In genomic region chr5:149220750-149221149, GRCh38 we compare ENCODE assay signal across 1 cellular context.
TF ChIP-seq lines count a peak whose summit lies in the region.

No MANE protein-coding gene starts in this region.

TF ChIP-seq in HepG2, 621 proteins besides CTCF, POLR2A, EP300 and RAD21 (continues in another document):
- TF ChIP-seq NCOA5 (CRISPR knock-in tag; IDR thresholded peaks at IDR 0.05) (no peak), SAP130 (CRISPR knock-in tag; IDR thresholded peaks at IDR 0.05; ENCODE audit: low read depth) (0 out of 2 replicates have a peak, but pooled peaks have one; percentile 23), SOX5 (CRISPR knock-in tag; IDR thresholded peaks at IDR 0.05; ENCODE audit: borderline replicate concordance) (peak; percentile 47; the same call in 1 of the 2 replicates), TFAP4 (IDR thresholded peaks at IDR 0.05; ENCODE audit: borderline replicate concordance, low read depth) (no peak), SOX13 (IDR thresholded peaks at IDR 0.05) (no peak), SOX13 (CRISPR knock-in tag; conservative IDR thresholded peaks at IDR 0.05 in 1 of 2, IDR thresholded peaks at IDR 0.05 in 1 of 2) (0 out of 4 replicates have a peak, but pooled peaks of 1 of the 2 experiments have one; percentile 38), ZKSCAN8 (CRISPR knock-in tag; IDR thresholded peaks at IDR 0.05; ENCODE audit: borderline replicate concordance) (0 out of 2 replicates have a peak, but pooled peaks have one; percentile 32), MAFK (conservative IDR thresholded peaks at IDR 0.05 in 1 of 2, IDR thresholded peaks at IDR 0.05 in 1 of 2; ENCODE audit: low read length in 2 of 2) (no peak), SRSF9 (IDR thresholded peaks at IDR 0.05; ENCODE audit: borderline replicate concordance, insufficient read depth, low read depth, low read length, poor library complexity, severe bottlenecking) (no peak), MBD4 (IDR thresholded peaks at IDR 0.05; ENCODE audit: borderline replicate concordance, low read length) (no peak), HMG20B (CRISPR knock-in tag; conservative IDR thresholded peaks at IDR 0.05) (no peak), MIER2 (CRISPR knock-in tag; IDR thresholded peaks at IDR 0.05) (no peak), ZNF660 (CRISPR knock-in tag; IDR thresholded peaks at IDR 0.05; ENCODE audit: borderline replicate concordance, low read depth) (no peak), TEAD3 (CRISPR knock-in tag; optimal IDR thresholded peaks at IDR 0.05; ENCODE audit: borderline replicate concordance) (peak; percentile 10), PRDM4 (CRISPR knock-in tag; IDR thresholded peaks at IDR 0.05; ENCODE audit: borderline replicate concordance) (no peak), ZBTB20 (CRISPR knock-in tag; IDR thresholded peaks at IDR 0.05; ENCODE audit: borderline replicate concordance, low read depth) (no peak), ZNF720 (CRISPR knock-in tag; IDR thresholded peaks at IDR 0.05) (no peak), ARID5B (CRISPR knock-in tag; IDR thresholded peaks at IDR 0.05) (peak; percentile 29; the same call in 1 of the 2 replicates), NFYB (CRISPR knock-in tag; IDR thresholded peaks at IDR 0.05) (no peak), SMC3 (IDR thresholded peaks at IDR 0.05; ENCODE audit: low read length) (no peak), FOXA1 (IDR thresholded peaks at IDR 0.05) (no peak), FOXA1 (CRISPR knock-in tag; IDR thresholded peaks at IDR 0.05) (0 out of 2 replicates have a peak, but pooled peaks have one; percentile 40), AGO1 (IDR thresholded peaks at IDR 0.05; ENCODE audit: low read depth, low read length, poor library complexity, severe bottlenecking) (no peak), FLYWCH1 (CRISPR knock-in tag; IDR thresholded peaks at IDR 0.05) (no peak), ISL2 (CRISPR knock-in tag; IDR thresholded peaks at IDR 0.05) (no peak), MED1 (CRISPR knock-in tag; IDR thresholded peaks at IDR 0.05) (no peak), MTF2 (CRISPR knock-in tag; IDR thresholded peaks at IDR 0.05; ENCODE audit: borderline replicate concordance) (no peak), POLR2AphosphoS2 (IDR thresholded peaks at IDR 0.05; ENCODE audit: low read depth, low read length) (no peak), ZNF768 (CRISPR knock-in tag; IDR thresholded peaks at IDR 0.05) (no peak), ZNF350 (CRISPR knock-in tag; IDR thresholded peaks at IDR 0.05; ENCODE audit: borderline replicate concordance, low read depth) (no peak), KLF12 (CRISPR knock-in tag; IDR thresholded peaks at IDR 0.05; ENCODE audit: borderline replicate concordance) (no peak), ZBTB34 (CRISPR knock-in tag; IDR thresholded peaks at IDR 0.05) (peak; percentile 50; the same call in 1 of the 2 replicates), SRSF4 (IDR thresholded peaks at IDR 0.05; ENCODE audit: low read depth, low read length, poor library complexity, severe bottlenecking) (no peak)
- TF ChIP-seq, protein P1, sequence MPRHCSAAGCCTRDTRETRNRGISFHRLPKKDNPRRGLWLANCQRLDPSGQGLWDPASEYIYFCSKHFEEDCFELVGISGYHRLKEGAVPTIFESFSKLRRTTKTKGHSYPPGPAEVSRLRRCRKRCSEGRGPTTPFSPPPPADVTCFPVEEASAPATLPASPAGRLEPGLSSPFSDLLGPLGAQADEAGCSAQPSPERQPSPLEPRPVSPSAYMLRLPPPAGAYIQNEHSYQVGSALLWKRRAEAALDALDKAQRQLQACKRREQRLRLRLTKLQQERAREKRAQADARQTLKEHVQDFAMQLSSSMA (CRISPR knock-in tag; IDR thresholded peaks at IDR 0.05), result no peak
- TF ChIP-seq, protein P2, sequence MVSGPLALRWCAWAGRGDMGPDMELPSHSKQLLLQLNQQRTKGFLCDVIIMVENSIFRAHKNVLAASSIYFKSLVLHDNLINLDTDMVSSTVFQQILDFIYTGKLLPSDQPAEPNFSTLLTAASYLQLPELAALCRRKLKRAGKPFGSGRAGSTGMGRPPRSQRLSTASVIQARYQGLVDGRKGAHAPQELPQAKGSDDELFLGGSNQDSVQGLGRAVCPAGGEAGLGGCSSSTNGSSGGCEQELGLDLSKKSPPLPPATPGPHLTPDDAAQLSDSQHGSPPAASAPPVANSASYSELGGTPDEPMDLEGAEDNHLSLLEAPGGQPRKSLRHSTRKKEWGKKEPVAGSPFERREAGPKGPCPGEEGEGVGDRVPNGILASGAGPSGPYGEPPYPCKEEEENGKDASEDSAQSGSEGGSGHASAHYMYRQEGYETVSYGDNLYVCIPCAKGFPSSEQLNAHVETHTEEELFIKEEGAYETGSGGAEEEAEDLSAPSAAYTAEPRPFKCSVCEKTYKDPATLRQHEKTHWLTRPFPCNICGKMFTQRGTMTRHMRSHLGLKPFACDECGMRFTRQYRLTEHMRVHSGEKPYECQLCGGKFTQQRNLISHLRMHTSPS (CRISPR knock-in tag; IDR thresholded peaks at IDR 0.05; ENCODE audit: low read depth), result no peak
- TF ChIP-seq, protein P3, sequence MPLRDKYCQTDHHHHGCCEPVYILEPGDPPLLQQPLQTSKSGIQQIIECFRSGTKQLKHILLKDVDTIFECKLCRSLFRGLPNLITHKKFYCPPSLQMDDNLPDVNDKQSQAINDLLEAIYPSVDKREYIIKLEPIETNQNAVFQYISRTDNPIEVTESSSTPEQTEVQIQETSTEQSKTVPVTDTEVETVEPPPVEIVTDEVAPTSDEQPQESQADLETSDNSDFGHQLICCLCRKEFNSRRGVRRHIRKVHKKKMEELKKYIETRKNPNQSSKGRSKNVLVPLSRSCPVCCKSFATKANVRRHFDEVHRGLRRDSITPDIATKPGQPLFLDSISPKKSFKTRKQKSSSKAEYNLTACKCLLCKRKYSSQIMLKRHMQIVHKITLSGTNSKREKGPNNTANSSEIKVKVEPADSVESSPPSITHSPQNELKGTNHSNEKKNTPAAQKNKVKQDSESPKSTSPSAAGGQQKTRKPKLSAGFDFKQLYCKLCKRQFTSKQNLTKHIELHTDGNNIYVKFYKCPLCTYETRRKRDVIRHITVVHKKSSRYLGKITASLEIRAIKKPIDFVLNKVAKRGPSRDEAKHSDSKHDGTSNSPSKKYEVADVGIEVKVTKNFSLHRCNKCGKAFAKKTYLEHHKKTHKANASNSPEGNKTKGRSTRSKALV (CRISPR knock-in tag; IDR thresholded peaks at IDR 0.05), result no peak
- TF ChIP-seq, protein P4, sequence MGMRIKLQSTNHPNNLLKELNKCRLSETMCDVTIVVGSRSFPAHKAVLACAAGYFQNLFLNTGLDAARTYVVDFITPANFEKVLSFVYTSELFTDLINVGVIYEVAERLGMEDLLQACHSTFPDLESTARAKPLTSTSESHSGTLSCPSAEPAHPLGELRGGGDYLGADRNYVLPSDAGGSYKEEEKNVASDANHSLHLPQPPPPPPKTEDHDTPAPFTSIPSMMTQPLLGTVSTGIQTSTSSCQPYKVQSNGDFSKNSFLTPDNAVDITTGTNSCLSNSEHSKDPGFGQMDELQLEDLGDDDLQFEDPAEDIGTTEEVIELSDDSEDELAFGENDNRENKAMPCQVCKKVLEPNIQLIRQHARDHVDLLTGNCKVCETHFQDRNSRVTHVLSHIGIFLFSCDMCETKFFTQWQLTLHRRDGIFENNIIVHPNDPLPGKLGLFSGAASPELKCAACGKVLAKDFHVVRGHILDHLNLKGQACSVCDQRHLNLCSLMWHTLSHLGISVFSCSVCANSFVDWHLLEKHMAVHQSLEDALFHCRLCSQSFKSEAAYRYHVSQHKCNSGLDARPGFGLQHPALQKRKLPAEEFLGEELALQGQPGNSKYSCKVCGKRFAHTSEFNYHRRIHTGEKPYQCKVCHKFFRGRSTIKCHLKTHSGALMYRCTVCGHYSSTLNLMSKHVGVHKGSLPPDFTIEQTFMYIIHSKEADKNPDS (CRISPR knock-in tag; IDR thresholded peaks at IDR 0.05), result no peak
- TF ChIP-seq, protein P5, sequence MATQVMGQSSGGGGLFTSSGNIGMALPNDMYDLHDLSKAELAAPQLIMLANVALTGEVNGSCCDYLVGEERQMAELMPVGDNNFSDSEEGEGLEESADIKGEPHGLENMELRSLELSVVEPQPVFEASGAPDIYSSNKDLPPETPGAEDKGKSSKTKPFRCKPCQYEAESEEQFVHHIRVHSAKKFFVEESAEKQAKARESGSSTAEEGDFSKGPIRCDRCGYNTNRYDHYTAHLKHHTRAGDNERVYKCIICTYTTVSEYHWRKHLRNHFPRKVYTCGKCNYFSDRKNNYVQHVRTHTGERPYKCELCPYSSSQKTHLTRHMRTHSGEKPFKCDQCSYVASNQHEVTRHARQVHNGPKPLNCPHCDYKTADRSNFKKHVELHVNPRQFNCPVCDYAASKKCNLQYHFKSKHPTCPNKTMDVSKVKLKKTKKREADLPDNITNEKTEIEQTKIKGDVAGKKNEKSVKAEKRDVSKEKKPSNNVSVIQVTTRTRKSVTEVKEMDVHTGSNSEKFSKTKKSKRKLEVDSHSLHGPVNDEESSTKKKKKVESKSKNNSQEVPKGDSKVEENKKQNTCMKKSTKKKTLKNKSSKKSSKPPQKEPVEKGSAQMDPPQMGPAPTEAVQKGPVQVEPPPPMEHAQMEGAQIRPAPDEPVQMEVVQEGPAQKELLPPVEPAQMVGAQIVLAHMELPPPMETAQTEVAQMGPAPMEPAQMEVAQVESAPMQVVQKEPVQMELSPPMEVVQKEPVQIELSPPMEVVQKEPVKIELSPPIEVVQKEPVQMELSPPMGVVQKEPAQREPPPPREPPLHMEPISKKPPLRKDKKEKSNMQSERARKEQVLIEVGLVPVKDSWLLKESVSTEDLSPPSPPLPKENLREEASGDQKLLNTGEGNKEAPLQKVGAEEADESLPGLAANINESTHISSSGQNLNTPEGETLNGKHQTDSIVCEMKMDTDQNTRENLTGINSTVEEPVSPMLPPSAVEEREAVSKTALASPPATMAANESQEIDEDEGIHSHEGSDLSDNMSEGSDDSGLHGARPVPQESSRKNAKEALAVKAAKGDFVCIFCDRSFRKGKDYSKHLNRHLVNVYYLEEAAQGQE (IDR thresholded peaks at IDR 0.05; ENCODE audit: borderline replicate concordance in 1 of 2, low read depth in 1 of 2, low read length in 2 of 2), result 0 out of 4 replicates have a peak, but pooled peaks of 1 of the 2 experiments have one; percentile 29
- TF ChIP-seq, protein P6, sequence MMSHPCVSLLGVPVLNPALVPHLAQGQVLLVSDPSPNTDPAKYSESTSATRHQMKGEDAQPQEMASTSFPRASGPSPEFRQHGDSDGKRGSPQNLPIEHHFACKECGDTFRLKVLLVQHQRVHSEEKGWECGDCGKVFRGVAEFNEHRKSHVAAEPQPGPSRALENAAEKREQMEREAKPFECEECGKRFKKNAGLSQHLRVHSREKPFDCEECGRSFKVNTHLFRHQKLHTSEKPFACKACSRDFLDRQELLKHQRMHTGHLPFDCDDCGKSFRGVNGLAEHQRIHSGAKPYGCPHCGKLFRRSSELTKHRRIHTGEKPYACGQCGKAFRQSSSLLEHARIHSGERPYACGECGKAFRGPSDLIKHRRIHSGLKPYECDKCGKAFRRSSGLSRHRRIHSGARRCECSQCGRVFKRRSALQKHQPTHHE (CRISPR knock-in tag; IDR thresholded peaks at IDR 0.05; ENCODE audit: borderline replicate concordance), result no peak
